13 cellular contexts compared by ENCODE assay signal in the genomic region with DNA sequence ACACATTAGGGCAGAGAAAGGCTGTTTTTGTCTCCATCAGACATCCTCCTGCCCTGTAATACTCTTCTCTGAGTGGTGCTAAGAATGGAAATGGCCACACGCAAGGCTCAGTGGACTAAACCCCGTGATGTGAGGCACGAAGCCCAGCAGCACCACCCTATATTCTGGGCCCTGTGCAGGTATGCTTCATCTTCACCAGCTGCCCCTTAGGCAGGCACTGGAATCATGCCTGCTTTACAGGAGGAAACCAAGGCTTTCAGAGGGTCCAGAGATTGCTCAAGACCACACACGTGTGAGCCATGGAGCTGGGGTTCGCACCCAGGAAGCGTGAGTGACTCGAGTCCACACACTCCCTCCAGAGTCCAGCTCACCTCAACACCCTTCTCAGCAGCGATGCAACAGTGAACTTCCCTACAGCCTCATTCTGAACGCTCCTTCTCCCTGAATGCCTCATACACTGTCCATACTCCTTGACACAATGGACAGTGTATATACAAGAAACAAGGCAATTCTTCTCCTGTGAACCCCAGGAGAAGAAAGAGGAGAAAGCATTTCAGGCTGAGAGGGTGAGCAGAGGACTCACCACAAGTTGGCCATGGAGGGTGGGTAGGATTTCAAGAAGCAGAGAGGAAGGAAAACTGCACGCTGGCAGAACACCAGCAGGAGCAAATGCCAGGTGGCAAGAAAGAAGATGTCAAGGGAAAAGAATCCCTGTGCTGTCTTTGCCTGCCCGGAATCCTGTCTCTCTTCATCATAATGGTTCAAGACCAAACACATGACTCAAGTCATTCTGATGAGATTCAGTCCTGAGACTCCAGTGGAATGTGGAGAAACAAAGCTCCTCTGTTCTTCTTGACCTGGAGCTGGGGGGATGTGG. TPM values are rescaled to one million over a fixed set of nuclear protein-coding genes. Genes with fewer than 3 reads are reported as not detected.
DNase-seq lines count a peak whose midpoint lies in the region; ATAC-seq and TF ChIP-seq lines count a peak whose summit lies in the region.
"Had no signal": no experiment of that assay in that cellular context is flagged by ENCODE, and none has a peak within 500 bp of the region (broad histone marks: within the 10 kb centered on the region; RNA-seq: fewer than 3 reads in every experiment).

No MANE protein-coding gene starts in this region.

- no peak overlapping the region for H3K4me3 ChIP-seq in astrocyte of the spinal cord (ENCODE audit: low read depth, low read length)
- no peak overlapping the region for H3K4me3 ChIP-seq in stomach smooth muscle (ENCODE audit: low read length in 2 of 2)
- H3K4me3 ChIP-seq in spleen = peak overlapping the region in 1 of 8 donors; percentile 11
- H3K4me3 ChIP-seq in BE2C (ENCODE audit: low read depth, low read length) = no peak overlapping the region

- 73 to 92% (median 81%) methylated on average over 11 of the region's 11 CpGs for WGBS in spleen, 5 donors

- in situ Hi-C loops in astrocyte of the spinal cord (cut with HindIII; ENCODE audit: low sequenced_read_pairs) = no loop called here

- no peaks in the 10 kb centered on the region for H3K9me3 ChIP-seq in stomach smooth muscle (ENCODE audit: control insufficient read depth in 2 of 2, low read length in 2 of 2)
- peaks cover 0 to 5% (median 0%) of the 10 kb centered on the region in 8 donors for H3K9me3 ChIP-seq in spleen
- H3K9me3 ChIP-seq in BE2C = no peaks in the 10 kb centered on the region

- DNase-seq in LHCN-M2 (ENCODE audit: low read depth) (peak; percentile 61), astrocyte of the spinal cord (ENCODE audit: low read depth, low spot score) (peak; percentile 86), glomerular visceral epithelial cell (ENCODE audit: extremely low spot score) (peak; percentile 20), spleen (no peak), BE2C (no peak)
- no peak for DNase-seq in activated naive CD4-positive, alpha-beta T cell treated with Interleukin-2 at 50 U/mL for 16 hours
- DNase-seq: activated naive CD8-positive, alpha-beta T cell treated with anti-CD3 and anti-CD28 coated beads, Interleukin-2, amount 50 U/mL, for 24 hours; effector CD8-positive, alpha-beta T cell; natural killer cell; NCI-H1048; NCI-H510A had no signal

- H3K27me3 ChIP-seq in stomach smooth muscle (ENCODE audit: control insufficient read depth in 1 of 2, insufficient read depth in 2 of 2, low read length in 2 of 2) (no peaks in the 10 kb centered on the region), spleen (replicated peaks in 1 of 7) (no peaks in the 10 kb centered on the region), BE2C (no peaks in the 10 kb centered on the region)

- intact Hi-C loops in spleen (cut with DNase I; ENCODE audit: low total_unique reads) = no loop called here

- no peak overlapping the region for H3K9ac ChIP-seq in stomach smooth muscle (ENCODE audit: low read length in 2 of 2)

- H3K27ac ChIP-seq in stomach smooth muscle (ENCODE audit: low read length) (peak overlapping the region; percentile 38), spleen (peak overlapping the region in 3 of 8 donors; percentile 21 to 84 (median 83))

- ATAC-seq in GM21786 (IDR thresholded peaks at IDR 0.05; ENCODE audit: unreplicated experiment) = no peak
- ATAC-seq: activated naive CD8-positive, alpha-beta T cell treated with anti-CD3 and anti-CD28 coated beads, Interleukin-2, amount 50 U/mL, for 24 hours had no signal

- peaks cover 39% of the 10 kb centered on the region for H3K4me1 ChIP-seq in stomach smooth muscle (ENCODE audit: control insufficient read depth, insufficient read depth, low read length)
- H3K4me1 ChIP-seq in spleen = peaks cover 6 to 55% (median 15%) of the 10 kb centered on the region in 6 donors
- H3K4me1 ChIP-seq in BE2C = peaks cover 6% of the 10 kb centered on the region

- TF ChIP-seq CTCF in astrocyte of the spinal cord (IDR thresholded peaks at IDR 0.05; ENCODE audit: low read depth, low read length) (no peak), spleen (IDR thresholded peaks at IDR 0.05 in 8 of 11, conservative IDR thresholded peaks at IDR 0.05 in 3 of 11) (no peak), BE2C (IDR thresholded peaks at IDR 0.05; ENCODE audit: low read depth, low read length) (no peak)

- no peak for TF ChIP-seq POLR2A in spleen (IDR thresholded peaks at IDR 0.05)

- H3K36me3 ChIP-seq in stomach smooth muscle (ENCODE audit: control insufficient read depth in 2 of 2, insufficient read depth in 2 of 2, low read length in 2 of 2) (peaks cover 15 to 18% of the 10 kb centered on the region in 2 donors), spleen (peaks cover 0 to 10% (median 0%) of the 10 kb centered on the region in 6 donors), BE2C (no peaks in the 10 kb centered on the region; the same call in 1 of the 2 replicates)

RNA-seq across cellular contexts. Expression of a gene that starts 39.1 kb away (rescaled TPM):
- total RNA-seq in LHCN-M2 (2014; rRNA removed) (12.1 and 15.6 TPM in 2 replicates), spleen (1 to 10 TPM; 2.8 to 8.0 (median 3.2) TPM)
- 5.8 TPM for polyA plus RNA-seq in LHCN-M2 (2012)
- 1 to 10 TPM in 1 of 3 donors, under 1 TPM in 2; 0.56 to 1.2 (median 0.86) TPM for polyA plus RNA-seq in spleen
- polyA plus RNA-seq in BE2C (2012; ENCODE audit: insufficient read depth, insufficient read length, low read depth) = 2.1 TPM

Comparison
In these comparisons a context has a peak if more than half of its experiments do, and no peak if none do; other contexts are left out.
1. DNase-seq: peak in LHCN-M2 (single experiment), astrocyte of the spinal cord (single experiment) and glomerular visceral epithelial cell (single experiment); none in spleen (single experiment), activated naive CD4-positive, alpha-beta T cell treated with Interleukin-2 at 50 U/mL for 16 hours (single experiment) and BE2C (single experiment).